ENCODE assay signal across 8 cellular contexts in genomic region chr10:6144609-6145413, GRCh38. TPM values are rescaled to one million over a fixed set of nuclear protein-coding genes. Genes with fewer than 3 reads are reported as not detected.
DNase-seq lines count a peak whose midpoint lies in the region; ATAC-seq, FAIRE-seq and TF ChIP-seq lines count a peak whose summit lies in the region.

No MANE protein-coding gene starts in this region.

- intact Hi-C loops in kidney (cut with DNase I): no loop called here

- H3K36me3 ChIP-seq in kidney (ENCODE audit: control insufficient read depth in 1 of 2, insufficient read depth in 2 of 2, low read length in 2 of 2): no peaks in the 10 kb centered on the region

- H3K9ac ChIP-seq in kidney (ENCODE audit: low read length in 2 of 2): peak overlapping the region in 1 of 2 donors; percentile 67

- no peak for FAIRE-seq in kidney (lab: Jason Lieb, UNC)

- H3K27ac ChIP-seq in kidney (ENCODE audit: low read depth in 2 of 2, low read length in 2 of 2): peak overlapping the region; percentile 51 to 53

- H3K9me3 ChIP-seq in kidney (ENCODE audit: control insufficient read depth in 1 of 2, low read length in 2 of 2): no peaks in the 10 kb centered on the region

- H3K4me1 ChIP-seq in kidney (ENCODE audit: control insufficient read depth in 1 of 2, insufficient read depth in 1 of 2, low read depth in 1 of 2, low read length in 2 of 2): no peaks in the 10 kb centered on the region

- peak; percentile 76 for ATAC-seq in HG02623 (IDR thresholded peaks at IDR 0.05; ENCODE audit: unreplicated experiment)

- no peak for TF ChIP-seq CTCF in kidney (IDR thresholded peaks at IDR 0.05; ENCODE audit: borderline replicate concordance, extremely low read depth, insufficient read depth)

- TF ChIP-seq POLR2A in GM15510 (IDR thresholded peaks at IDR 0.05; ENCODE audit: borderline replicate concordance, extremely low read depth, insufficient read length): peak; percentile 71

- H3K4me3 ChIP-seq in kidney (ENCODE audit: low read length in 2 of 2): peak overlapping the region; percentile 67

- DNase-seq in NCI-H1092 treated with DMSO at 0.1 percent for 48 hours (lab: John Stamatoyannopoulos, UW) (peak; percentile 40), kidney (peak; percentile 96), NCI-H187 treated with DMSO at 0.1 percent for 48 hours (lab: John Stamatoyannopoulos, UW) (no peak)
- peak; percentile 76 for DNase-seq in activated CD4-positive, CD25-positive, alpha-beta regulatory T cell treated with anti-CD3 and anti-CD28 coated beads, Interleukin-2, amount 50 U/mL, for 16 hours (ENCODE audit: low read depth, low spot score)
- DNase-seq in central memory CD4-positive, alpha-beta T cell: peak; percentile 87
- DNase-seq in stimulated activated CD4-positive, alpha-beta T cell treated with anti-CD3 and anti-CD28 coated beads, Interleukin-15, amount 100 ng/mL, for 1 hour (ENCODE audit: low read depth in 1 of 2, low spot score in 1 of 2): peak; percentile 77 to 81

RNA-seq across cellular contexts. Expression of gene RBM17, which starts 56.0 kb away (rescaled TPM):
- 91.9 TPM for total RNA-seq in kidney
- 46.4 TPM for polyA plus RNA-seq in kidney (ENCODE audit: insufficient read depth, low read depth, low replicate concordance)

RNA-seq across cellular contexts. Expression of gene PFKFB3, which starts 57.9 kb away (rescaled TPM):
- total RNA-seq in kidney: 141 TPM
- 34.9 TPM for polyA plus RNA-seq in kidney (ENCODE audit: insufficient read depth, low read depth, low replicate concordance)
